15 cellular contexts compared by ENCODE assay signal in the genomic region with DNA sequence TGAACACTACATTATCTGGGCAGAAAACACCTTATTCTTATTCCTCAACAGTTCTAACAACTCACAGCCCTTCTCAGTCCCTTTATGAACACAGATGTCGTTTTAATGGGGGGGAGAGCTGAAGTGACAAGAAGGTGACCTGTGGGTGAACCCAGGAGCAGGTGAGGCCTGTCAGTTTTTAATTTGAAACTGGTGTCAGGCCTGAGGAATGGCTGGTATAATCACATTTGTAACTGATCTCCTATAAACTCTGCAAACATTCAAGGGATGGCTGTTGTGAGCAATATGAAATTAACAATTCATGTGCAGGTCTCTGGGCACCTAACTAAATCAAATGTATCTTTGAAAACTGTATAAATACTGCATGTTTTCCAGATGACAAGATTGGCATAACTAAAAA.
"Had no signal": no experiment of that assay in that cellular context is flagged by ENCODE, and none has a peak within 500 bp of the region (broad histone marks: within the 10 kb centered on the region; RNA-seq: fewer than 3 reads in every experiment).

No MANE protein-coding gene starts in this region.

- H3K27ac ChIP-seq: dorsolateral prefrontal cortex, pancreas, thyroid gland had no signal

- ATAC-seq: left colon, pancreas, right cardiac atrium had no signal

- H3K4me1 ChIP-seq: pancreas, thyroid gland had no signal

- H3K4me3 ChIP-seq: dorsolateral prefrontal cortex, pancreas, thyroid gland had no signal

- H3K27me3 ChIP-seq: pancreas, thyroid gland had no signal

- H3K9me3 ChIP-seq: pancreas, thyroid gland had no signal

- DNase-seq: dorsolateral prefrontal cortex; effector CD8-positive, alpha-beta T cell; foreskin melanocyte; head of caudate nucleus; hippocampal formation; left colon; mesendoderm; naive B cell; occipital lobe; pancreas; right cardiac atrium; small intestine; stimulated activated CD4-positive, alpha-beta T cell treated with anti-CD3 and anti-CD28 coated beads, Interleukin-12 subunit alpha, Interleukin-12 subunit beta, amount 100 ng/mL, for 4 hours; stimulated activated naive CD4-positive, alpha-beta T cell treated with Interleukin-2 at 50 U/mL for 16 hours; thyroid gland had no signal

- H3K36me3 ChIP-seq: pancreas, thyroid gland had no signal
